8 cellular contexts compared by ENCODE assay signal in the genomic region with DNA sequence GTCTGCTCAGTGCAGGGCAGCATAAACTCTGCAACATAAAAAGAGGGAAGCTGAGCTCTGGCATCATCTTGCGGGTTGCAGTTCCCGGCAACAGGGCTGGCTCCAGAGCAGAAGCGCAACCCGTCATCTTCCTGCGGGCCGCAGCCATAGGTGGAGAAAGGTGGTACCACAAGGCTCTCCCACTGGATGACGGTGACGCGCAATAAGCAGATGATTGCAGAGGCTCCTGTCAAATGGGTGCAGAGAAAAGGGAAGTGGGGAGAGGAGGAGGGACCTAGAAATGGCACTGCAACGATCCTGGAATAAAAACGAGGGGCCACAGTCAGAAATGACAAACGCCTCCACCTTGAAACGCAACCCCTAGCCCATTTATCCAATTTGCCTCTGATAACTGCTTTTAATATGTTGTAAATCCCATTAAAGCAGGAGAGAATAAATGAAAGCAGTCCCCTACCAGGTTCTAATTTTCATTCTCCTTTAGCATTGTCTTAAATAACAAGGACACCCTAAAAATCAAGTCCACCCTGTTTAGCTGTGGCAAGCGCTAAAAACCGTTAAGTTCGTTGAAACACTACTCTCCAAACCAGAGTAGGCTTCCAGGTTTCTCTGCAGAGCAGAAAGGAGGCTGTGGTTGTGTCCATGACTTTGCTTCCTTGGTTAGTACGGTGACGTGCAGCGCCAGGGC. TPM values are rescaled to one million over a fixed set of nuclear protein-coding genes. Genes with fewer than 3 reads are reported as not detected.
DNase-seq lines count a peak whose midpoint lies in the region; ATAC-seq and TF ChIP-seq lines count a peak whose summit lies in the region.

No MANE protein-coding gene starts in this region.

- H3K9ac ChIP-seq in KMS-11: no peak overlapping the region; the same call in 1 of the 2 replicates

- H3K4me1 ChIP-seq in CD4-positive, CD25-positive, alpha-beta regulatory T cell (ENCODE audit: control insufficient read depth, insufficient read depth, low read length, poor library complexity, severe bottlenecking): peaks cover 6% of the 10 kb centered on the region
- peaks cover 12% of the 10 kb centered on the region for H3K4me1 ChIP-seq in KMS-11 (ENCODE audit: low read depth, poor library complexity, severe bottlenecking)

- no peaks in the 10 kb centered on the region for H3K79me2 ChIP-seq in KMS-11 (ENCODE audit: insufficient read depth, low read depth)

- H3K4me1 Mint-ChIP-seq in CD4-positive, CD25-positive, alpha-beta regulatory T cell: peaks cover 0 to 12% (median 8%) of the 10 kb centered on the region in 4 donors
- H3K4me1 Mint-ChIP-seq in chondrocyte (ENCODE audit: low read depth): peaks cover 38% of the 10 kb centered on the region

- H3K4me2 ChIP-seq in KMS-11: peak overlapping the region; percentile 84

- H3K9me3 ChIP-seq in CD4-positive, CD25-positive, alpha-beta regulatory T cell (ENCODE audit: control insufficient read depth in 2 of 2, low read length in 2 of 2): no peaks in the 10 kb centered on the region

- peak overlapping the region in 2 of 3 donors; percentile 71 to 91 for H3K27ac Mint-ChIP-seq in CD4-positive, CD25-positive, alpha-beta regulatory T cell
- peak overlapping the region; percentile 93 for H3K27ac Mint-ChIP-seq in chondrocyte (ENCODE audit: unreplicated experiment)

- H4K20me1 ChIP-seq in KMS-11 (ENCODE audit: insufficient read depth): no peaks in the 10 kb centered on the region

- peaks cover 19% of the 10 kb centered on the region for H3K27me3 Mint-ChIP-seq in CD4-positive, CD25-positive, alpha-beta regulatory T cell
- no peaks in the 10 kb centered on the region for H3K27me3 Mint-ChIP-seq in chondrocyte (ENCODE audit: low read depth)

- no peaks in the 10 kb centered on the region for H3K36me3 ChIP-seq in CD4-positive, CD25-positive, alpha-beta regulatory T cell (ENCODE audit: control insufficient read depth, insufficient read depth, low read length)
- H3K36me3 ChIP-seq in KMS-11 (ENCODE audit: insufficient read depth): no peaks in the 10 kb centered on the region

- DNase-seq in CD4-positive, CD25-positive, alpha-beta regulatory T cell: no peak
- peak; percentile 18 to 36 for DNase-seq in SHP77 (lab: John Stamatoyannopoulos, UW)
- DNase-seq in chondrocyte (ENCODE audit: low spot score): no peak
- DNase-seq in middle frontal gyrus (ENCODE audit: extremely low spot score, low spot score): peak; percentile 69
- DNase-seq in superior temporal gyrus (ENCODE audit: extremely low spot score): peak; percentile 83
- DNase-seq in SW480 (ENCODE audit: low spot score): no peak

- H3K36me3 Mint-ChIP-seq in CD4-positive, CD25-positive, alpha-beta regulatory T cell: no peaks in the 10 kb centered on the region
- no peaks in the 10 kb centered on the region for H3K36me3 Mint-ChIP-seq in chondrocyte (ENCODE audit: low read depth)

- peak overlapping the region; percentile 70 for H2AFZ ChIP-seq in KMS-11 (ENCODE audit: low read depth)

- no peaks in the 10 kb centered on the region for H3K27me3 ChIP-seq in CD4-positive, CD25-positive, alpha-beta regulatory T cell (ENCODE audit: control insufficient read depth, insufficient read depth, low read length)
- no peaks in the 10 kb centered on the region for H3K27me3 ChIP-seq in KMS-11 (ENCODE audit: insufficient read depth, low read depth)

- peak overlapping the region; percentile 33 to 93 (median 84) for H3K4me3 Mint-ChIP-seq in CD4-positive, CD25-positive, alpha-beta regulatory T cell
- H3K4me3 Mint-ChIP-seq in chondrocyte (ENCODE audit: unreplicated experiment): no peak overlapping the region

- ATAC-seq in CD4-positive, CD25-positive, alpha-beta regulatory T cell (ENCODE audit: low read depth in 2 of 2): peak in 1 of 2 donors; percentile 17
- ATAC-seq in GM18870 (IDR thresholded peaks at IDR 0.05; ENCODE audit: unreplicated experiment): no peak

- TF ChIP-seq CTCF in KMS-11 (conservative IDR thresholded peaks at IDR 0.05; ENCODE audit: low read depth, low read length): no peak
- TF ChIP-seq CTCF in chondrocyte (IDR thresholded peaks at IDR 0.05): no peak

- H3K4me3 ChIP-seq in CD4-positive, CD25-positive, alpha-beta regulatory T cell (ENCODE audit: low read depth, low read length): peak overlapping the region; percentile 12
- no peak overlapping the region for H3K4me3 ChIP-seq in KMS-11 (IDR thresholded peaks at IDR 0.05; ENCODE audit: insufficient read depth, low read depth, low read length)

- H3K27ac ChIP-seq in CD4-positive, CD25-positive, alpha-beta regulatory T cell (ENCODE audit: insufficient read depth, low read length, poor library complexity, severe bottlenecking): peak overlapping the region; percentile 66
- peak overlapping the region; percentile 55; the same call in 1 of the 2 replicates for H3K27ac ChIP-seq in KMS-11

- no peaks in the 10 kb centered on the region for H3K9me3 Mint-ChIP-seq in CD4-positive, CD25-positive, alpha-beta regulatory T cell
- no peaks in the 10 kb centered on the region for H3K9me3 Mint-ChIP-seq in chondrocyte (ENCODE audit: low read depth)

RNA-seq across cellular contexts. Expression of a gene that starts 30.9 kb away (rescaled TPM):
- total RNA-seq in CD4-positive, CD25-positive, alpha-beta regulatory T cell: 41.4 TPM
- polyA plus RNA-seq in CD4-positive, CD25-positive, alpha-beta regulatory T cell: 10 to 100 TPM; 50.0 to 64.0 (median 56.3) TPM
- 171 to 200 TPM (median 176 TPM) in 3 replicates for total RNA-seq in chondrocyte

RNA-seq across cellular contexts. Expression of a gene that starts 45.1 kb away (rescaled TPM):
- total RNA-seq in CD4-positive, CD25-positive, alpha-beta regulatory T cell: 213 TPM
- 100 to 1,000 TPM; 249 to 298 (median 265) TPM for polyA plus RNA-seq in CD4-positive, CD25-positive, alpha-beta regulatory T cell
- total RNA-seq in chondrocyte: 431 to 551 TPM (median 437 TPM) in 3 replicates

Comparison
In these comparisons a context has a peak if more than half of its experiments do, and no peak if none do; other contexts are left out.
1. DNase-seq: peak in SHP77 (2 of 2), middle frontal gyrus (single experiment) and superior temporal gyrus (single experiment); none in CD4-positive, CD25-positive, alpha-beta regulatory T cell (0 of 3), chondrocyte (single experiment) and SW480 (single experiment).